In genomic region chrX:111445485-111445884, GRCh38 we compare ENCODE assay signal across 8 cellular contexts. TPM values are rescaled to one million over a fixed set of nuclear protein-coding genes. Genes with fewer than 3 reads are reported as not detected.
DNase-seq lines count a peak whose midpoint lies in the region; ATAC-seq, FAIRE-seq and TF ChIP-seq lines count a peak whose summit lies in the region.

No MANE protein-coding gene starts in this region.

- no peaks in the 10 kb centered on the region for H4K20me1 ChIP-seq in GM23338 (replicated peaks; ENCODE audit: insufficient read depth)
- H4K20me1 ChIP-seq in keratinocyte (ENCODE audit: control insufficient read depth, extremely low read depth, insufficient read depth, low read length), result no peaks in the 10 kb centered on the region

- H3K36me3 ChIP-seq in GM23338 (ENCODE audit: insufficient read depth), result no peaks in the 10 kb centered on the region
- H3K36me3 ChIP-seq in keratinocyte (ENCODE audit: control insufficient read depth in 2 of 2, extremely low read depth in 1 of 2, insufficient read depth in 2 of 2, low read length in 2 of 2), result no peaks in the 10 kb centered on the region
- H3K36me3 ChIP-seq in thyroid gland, result no peaks in the 10 kb centered on the region

- no peaks in the 10 kb centered on the region for H3K27me3 Mint-ChIP-seq in GM23338 (ENCODE audit: insufficient read depth, low read depth, poor library complexity)

- no peak overlapping the region for H3K9ac ChIP-seq in keratinocyte (ENCODE audit: control insufficient read depth, extremely low read depth, insufficient read depth, low read length)

- DNase-seq in EL (peak; percentile 21), GM23338 (ENCODE audit: low spot score) (peak; percentile 73), NCI-H2107 (lab: John Stamatoyannopoulos, UW) (peak; percentile 41), amniotic epithelial cell (ENCODE audit: low read depth) (peak; percentile 46), keratinocyte (ENCODE audit: low read depth, low spot score) (no peak), thyroid gland (no peak), posterior vena cava (ENCODE audit: low spot score) (no peak)

- peaks cover 6% of the 10 kb centered on the region for H3K4me1 Mint-ChIP-seq in GM23338

- no peak overlapping the region for H3K4me3 ChIP-seq in GM23338
- no peak overlapping the region for H3K4me3 ChIP-seq in keratinocyte (ENCODE audit: control insufficient read depth in 2 of 3, extremely low read depth in 1 of 3, insufficient read depth in 2 of 3, low read depth in 1 of 3, low read length in 3 of 3)
- no peak overlapping the region for H3K4me3 ChIP-seq in thyroid gland (replicated peaks in 1 of 3)

- no peak overlapping the region for H3K27ac Mint-ChIP-seq in GM23338

- H3K4me2 ChIP-seq in GM23338, result no peak overlapping the region
- no peak overlapping the region for H3K4me2 ChIP-seq in keratinocyte (ENCODE audit: control insufficient read depth, extremely low read depth, insufficient read depth, low read depth, low read length)

- no peaks in the 10 kb centered on the region for H3K9me2 ChIP-seq in GM23338 (ENCODE audit: insufficient read depth)

- no peak for TF ChIP-seq POLR2A in thyroid gland (IDR thresholded peaks at IDR 0.05)

- H3K4me1 ChIP-seq in GM23338 (ENCODE audit: insufficient read depth) (0 out of 2 replicates have a peak, but pooled peaks cover 9% of the 10 kb centered on the region), keratinocyte (ENCODE audit: control insufficient read depth, extremely low read depth, insufficient read depth, low read length) (no peaks in the 10 kb centered on the region), thyroid gland (no peaks in the 10 kb centered on the region)

- H3K36me3 Mint-ChIP-seq in GM23338 (ENCODE audit: low read depth), result no peaks in the 10 kb centered on the region

- H2AFZ ChIP-seq in GM23338, result no peak overlapping the region
- no peak overlapping the region for H2AFZ ChIP-seq in keratinocyte (ENCODE audit: control insufficient read depth, low read length)

- H3K9me1 ChIP-seq in keratinocyte (ENCODE audit: control insufficient read depth, extremely low read depth, insufficient read depth, low read length), result no peaks in the 10 kb centered on the region

- H3K9me3 ChIP-seq in keratinocyte (ENCODE audit: control insufficient read depth, low read depth, low read length), result no peaks in the 10 kb centered on the region
- H3K9me3 ChIP-seq in thyroid gland, result no peaks in the 10 kb centered on the region

- intact Hi-C loops in thyroid gland (cut with DNase I), result no loop called here
- intact Hi-C loops in posterior vena cava (cut with DNase I), result no loop called here

- FAIRE-seq in keratinocyte (lab: Jason Lieb, UNC), result peak; percentile 59

- no peaks in the 10 kb centered on the region for H3F3A ChIP-seq in GM23338 (replicated peaks; ENCODE audit: low read depth)

- H3K27me3 ChIP-seq in GM23338 (ENCODE audit: insufficient read depth) (no peaks in the 10 kb centered on the region), keratinocyte (ENCODE audit: control insufficient read depth, extremely low read depth, insufficient read depth, low read length) (peaks cover 4% of the 10 kb centered on the region), thyroid gland (no peaks in the 10 kb centered on the region)

- TF ChIP-seq CTCF in GM23338 (conservative IDR thresholded peaks at IDR 0.05; ENCODE audit: low read depth in 2 of 2), result peak; percentile 56 to 65
- peak in 2 of 3 experiments; percentile 45 to 52 for TF ChIP-seq CTCF in keratinocyte (optimal IDR thresholded peaks at IDR 0.05 in 1 of 3, IDR thresholded peaks at IDR 0.05 in 1 of 3, conservative IDR thresholded peaks at IDR 0.05 in 1 of 3; ENCODE audit: extremely low read depth in 1 of 3, insufficient read depth in 2 of 3, low read length in 3 of 3)
- TF ChIP-seq CTCF in thyroid gland (IDR thresholded peaks at IDR 0.05), result peak in 3 of 6 experiments; percentile 23 to 42 (median 38)

- dilution Hi-C loops in keratinocyte (cut with MboI; ENCODE audit: extremely low pct_ligation_motif_present, low sequenced_read_pairs), result no loop called here

- H3K4me3 Mint-ChIP-seq in GM23338, result no peak overlapping the region

- H3K27ac ChIP-seq in GM23338 (ENCODE audit: low read depth) (no peak overlapping the region), keratinocyte (ENCODE audit: control insufficient read depth, insufficient read depth, low read length) (no peak overlapping the region), thyroid gland (no peak overlapping the region)

- H3K79me2 ChIP-seq in GM23338 (replicated peaks; ENCODE audit: insufficient read depth), result no peaks in the 10 kb centered on the region
- no peaks in the 10 kb centered on the region for H3K79me2 ChIP-seq in keratinocyte (ENCODE audit: control insufficient read depth, insufficient read depth, low read length)

- ATAC-seq in GM23338 (peak; percentile 41; the same call in 2 of the 3 replicates), HG03039 (IDR thresholded peaks at IDR 0.05; ENCODE audit: unreplicated experiment) (no peak)

- 26 to 35% methylated on average over 3 of the region's 3 CpGs for WGBS in thyroid gland, 2 donors

- no peaks in the 10 kb centered on the region for H3K9me3 Mint-ChIP-seq in GM23338

TF ChIP-seq in GM23338, 12 proteins besides CTCF, POLR2A, EP300 and RAD21 (continues in another document):
- TF ChIP-seq ETS1 (IDR thresholded peaks at IDR 0.05), result no peak
- no peak for TF ChIP-seq EZH2 (IDR thresholded peaks at IDR 0.05; ENCODE audit: low read depth, unreplicated experiment)
- TF ChIP-seq STAT1 (IDR thresholded peaks at IDR 0.05; ENCODE audit: unreplicated experiment), result no peak

RNA-seq across cellular contexts. Expression of gene DCX, which starts 33.5 kb away (rescaled TPM):
- 2.4 and 3.0 TPM in 2 replicates for total RNA-seq in GM23338 (2014; rRNA removed; shearing (Covaris generic))
- polyA plus RNA-seq in GM23338 (2016; fragmentation: Nextera tagmentation; extraction: Ambion mirVana) (0.54 and 0.66 TPM in 2 replicates), keratinocyte (not detected in 3 replicates)
- polyA plus RNA-seq in keratinocyte (2011; ENCODE audit: low read depth), result not detected
- not detected in 2 replicates for polyA plus RNA-seq in keratinocyte (2011; cell fraction: cytosol; rRNA removed)
- not detected in 2 replicates for polyA plus RNA-seq in keratinocyte (2011; cell fraction: nucleus; rRNA removed)
- polyA plus RNA-seq in keratinocyte (2012; ENCODE audit: low replicate concordance), result not detected in 2 replicates
- not detected in 3 replicates for polyA minus RNA-seq in keratinocyte
- not detected for polyA minus RNA-seq in keratinocyte (2011; cell fraction: cytosol; rRNA and poly(A)+ RNA removed)
- not detected in 2 replicates for polyA minus RNA-seq in keratinocyte (2011; cell fraction: nucleus; rRNA and poly(A)+ RNA removed)
- total RNA-seq in thyroid gland (not detected), posterior vena cava (under 1 TPM in 1 of 2 donors, not detected in 1; 0.10 TPM)

Comparison
In these comparisons a context has a peak if more than half of its experiments do, and no peak if none do; other contexts are left out.
1. DNase-seq: peak in EL (single experiment), GM23338 (single experiment), NCI-H2107 (single experiment) and amniotic epithelial cell (single experiment); none in keratinocyte (single experiment), thyroid gland (0 of 2) and posterior vena cava (single experiment).